ENCODE assay signal across 34 cellular contexts in genomic region chr5:58901271-58901670, GRCh38.
"Had no signal": no experiment of that assay in that cellular context is flagged by ENCODE, and none has a peak within 500 bp of the region (broad histone marks: within the 10 kb centered on the region; RNA-seq: fewer than 3 reads in every experiment).

No MANE protein-coding gene starts in this region.

- H3K4me1 Mint-ChIP-seq: naive thymus-derived CD8-positive, alpha-beta T cell; neural crest cell; stimulated activated memory B cell treated with anti-CD40 and anti-IgM and Interleukin-4, amounts not matched to agents 10 μg/mL and 1 μg/mL and 100 μg/mL, for 72 hours; stimulated activated naive CD8-positive, alpha-beta T cell treated with anti-CD3 and anti-CD28 coated beads, Interleukin-15, amount 100 ng/mL, for 72 hours had no signal

- H3K27ac Mint-ChIP-seq: natural killer cell treated with Interleukin-12 subunit alpha and Interleukin-12 subunit beta and Interleukin-15 and Interleukin-18, amount 100 ng/mL, for 72 hours; nephron progenitor cell; progenitor cell of endocrine pancreas; stimulated activated memory B cell treated with anti-CD40 and anti-IgM and Interleukin-4, amounts not matched to agents 10 μg/mL and 1 μg/mL and 100 μg/mL, for 72 hours; stimulated activated naive CD8-positive, alpha-beta T cell treated with anti-CD3 and anti-CD28 coated beads, Interleukin-15, amount 100 ng/mL, for 72 hours had no signal

- H3K4me2 ChIP-seq: smooth muscle cell had no signal

- H3K9me3 Mint-ChIP-seq: natural killer cell treated with Interleukin-12 subunit alpha and Interleukin-12 subunit beta and Interleukin-15 and Interleukin-18, amount 100 ng/mL, for 72 hours had no signal

- H2AFZ ChIP-seq: parathyroid adenoma had no signal

- H3K9me3 ChIP-seq: neutrophil, ovary, right lobe of liver, sigmoid colon, suprapubic skin, testis, upper lobe of left lung, vagina had no signal

- H3K36me3 ChIP-seq: neutrophil, ovary, right lobe of liver, sigmoid colon, spleen, suprapubic skin, tibial nerve, upper lobe of left lung, vagina had no signal

- H3K4me1 ChIP-seq: parathyroid adenoma, right lobe of liver, sigmoid colon, suprapubic skin, testis, tibial nerve, upper lobe of left lung, vagina had no signal

- H3K4me3 Mint-ChIP-seq: naive thymus-derived CD8-positive, alpha-beta T cell; natural killer cell treated with Interleukin-12 subunit alpha and Interleukin-12 subunit beta and Interleukin-15 and Interleukin-18, amount 100 ng/mL, for 72 hours; nephron progenitor cell; neural crest cell; stimulated activated memory B cell treated with anti-CD40 and anti-IgM and Interleukin-4, amounts not matched to agents 10 μg/mL and 1 μg/mL and 100 μg/mL, for 72 hours; stimulated activated naive CD8-positive, alpha-beta T cell treated with anti-CD3 and anti-CD28 coated beads, Interleukin-15, amount 100 ng/mL, for 72 hours had no signal

- FAIRE-seq: urothelium cell line had no signal

- H3K27me3 ChIP-seq: neutrophil, ovary, right lobe of liver, sigmoid colon, spleen, suprapubic skin, testis, tibial nerve, upper lobe of left lung, vagina had no signal

- H3K4me3 ChIP-seq: ovary, psoas muscle, right lobe of liver, sigmoid colon, skin epidermis, smooth muscle cell, spleen, suprapubic skin, testis, tibial nerve, upper lobe of left lung, vagina had no signal

- H3K36me3 Mint-ChIP-seq: natural killer cell treated with Interleukin-12 subunit alpha and Interleukin-12 subunit beta and Interleukin-15 and Interleukin-18, amount 100 ng/mL, for 72 hours; stimulated activated memory B cell treated with anti-CD40 and anti-IgM and Interleukin-4, amounts not matched to agents 10 μg/mL and 1 μg/mL and 100 μg/mL, for 72 hours had no signal

- H3K79me2 ChIP-seq: parathyroid adenoma had no signal

- H3K27ac ChIP-seq: neutrophil, ovary, parathyroid adenoma, psoas muscle, right lobe of liver, sigmoid colon, skin epidermis, spleen, suprapubic skin, testis, tibial nerve, upper lobe of left lung, vagina had no signal

- DNase-seq: naive thymus-derived CD8-positive, alpha-beta T cell; nephron progenitor cell; nucleus accumbens; ovary; posterior cingulate gyrus; psoas muscle; right cardiac atrium; right lobe of liver; sigmoid colon; spleen; stimulated activated CD4-positive, alpha-beta T cell treated with anti-CD3 and anti-CD28 coated beads, Interleukin-12 subunit alpha, Interleukin-12 subunit beta, amount 100 ng/mL, for 4 hours; stimulated activated CD4-positive, alpha-beta T cell treated with anti-CD3 and anti-CD28 coated beads, Interleukin-1b, Interleukin-23, amount 100 ng/mL, for 48 hours; stimulated activated CD4-positive, alpha-beta T cell treated with anti-CD3 and anti-CD28 coated beads, Interleukin-4, amount 100 ng/mL, for 1 hour; stimulated activated CD4-positive, alpha-beta T cell treated with anti-CD3 and anti-CD28 coated beads, Interleukin-4, amount 100 ng/mL, for 4 hours; stimulated activated CD8-positive, alpha-beta memory T cell treated with anti-CD3 and anti-CD28 coated beads, Interleukin-4, amount 100 ng/mL, for 48 hours; stimulated activated naive CD4-positive, alpha-beta T cell; stimulated activated naive CD8-positive, alpha-beta T cell treated with anti-CD3 and anti-CD28 coated beads, Interleukin-15, amount 100 ng/mL, for 72 hours; stimulated activated naive CD8-positive, alpha-beta T cell treated with anti-CD3 and anti-CD28 coated beads, Interleukin-15, Interleukin-2, amounts not matched to agents 100 U/mL and 50 U/mL, for 24 hours; substantia nigra; testis; trophoblast cell; upper lobe of left lung had no signal

- ATAC-seq: naive thymus-derived CD8-positive, alpha-beta T cell; natural killer cell treated with Interleukin-12 subunit alpha and Interleukin-12 subunit beta and Interleukin-15 and Interleukin-18, amount 100 ng/mL, for 72 hours; right cardiac atrium; right lobe of liver; stimulated activated memory B cell treated with anti-CD40 and anti-IgM and Interleukin-4, amounts not matched to agents 10 μg/mL and 1 μg/mL and 100 μg/mL, for 72 hours; stimulated activated naive CD8-positive, alpha-beta T cell treated with anti-CD3 and anti-CD28 coated beads, Interleukin-15, amount 100 ng/mL, for 72 hours; stimulated activated naive CD8-positive, alpha-beta T cell treated with anti-CD3 and anti-CD28 coated beads, Interleukin-15, Interleukin-2, amounts not matched to agents 100 U/mL and 50 U/mL, for 24 hours had no signal
